11 cellular contexts compared by ENCODE assay signal in the genomic region with DNA sequence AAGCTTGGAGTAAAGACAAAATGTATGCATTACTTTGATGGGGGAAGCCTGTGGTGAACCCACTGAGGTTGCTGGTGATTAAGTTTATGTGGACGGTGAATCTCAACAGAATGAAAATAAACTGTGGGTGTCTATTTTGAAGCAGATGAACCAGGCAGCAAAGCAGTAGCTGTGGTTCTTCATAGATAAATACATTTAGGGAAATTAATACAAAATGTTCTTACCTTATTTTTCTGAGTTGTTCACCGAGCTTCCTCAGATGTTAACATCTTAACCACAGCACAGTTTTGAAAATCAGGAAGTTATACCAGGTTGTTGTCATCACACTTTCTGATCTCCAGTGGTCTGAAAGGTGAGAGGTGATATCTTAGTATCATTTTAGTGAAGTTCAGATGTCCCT. TPM values are rescaled to one million over a fixed set of nuclear protein-coding genes. Genes with fewer than 3 reads are reported as not detected.
DNase-seq lines count a peak whose midpoint lies in the region; ATAC-seq and TF ChIP-seq lines count a peak whose summit lies in the region.
"Had no signal": no experiment of that assay in that cellular context is flagged by ENCODE, and none has a peak within 500 bp of the region (broad histone marks: within the 10 kb centered on the region; RNA-seq: fewer than 3 reads in every experiment).

No MANE protein-coding gene starts in this region.

- H3K4me1 ChIP-seq in mucosa of descending colon (ENCODE audit: low read depth) = peaks cover 41% of the 10 kb centered on the region

- intact Hi-C loops in mucosa of descending colon (cut with DNase I, micrococcal nuclease) = no loop called here

- DNase-seq in GF-D8 (lab: John Stamatoyannopoulos, UW) (peak; percentile 51), T-helper 17 cell (no peak), mucosa of descending colon (no peak), D341Med (ENCODE audit: low spot score) (no peak), GM19240 (ENCODE audit: insufficient read length, low spot score) (no peak)
- DNase-seq: DMS79 treated with DMSO at 0.1 percent for 48 hours, NCI-H1930, retina had no signal

- H3K4me3 Mint-ChIP-seq in T-helper 17 cell = peak overlapping the region; percentile 69

- peaks cover 3% of the 10 kb centered on the region for H3K36me3 Mint-ChIP-seq in T-helper 17 cell (ENCODE audit: low read depth)

- peaks cover 75% of the 10 kb centered on the region for H3K4me1 Mint-ChIP-seq in T-helper 17 cell

- H3K4me3 ChIP-seq in mucosa of descending colon = no peak overlapping the region

- H3K27ac Mint-ChIP-seq in T-helper 17 cell = peak overlapping the region; percentile 93

- H3K9me3 ChIP-seq in T-helper 17 cell (ENCODE audit: control insufficient read depth, low read length, poor library complexity, severe bottlenecking) (no peaks in the 10 kb centered on the region), mucosa of descending colon (no peaks in the 10 kb centered on the region)

- ATAC-seq in HG02885 (IDR thresholded peaks at IDR 0.05; ENCODE audit: poor library complexity, unreplicated experiment) = peak; percentile 31
- ATAC-seq in T-helper 17 cell = peak; percentile 51
- ATAC-seq in mucosa of descending colon = peak; percentile 46
- ATAC-seq in GM21423 (IDR thresholded peaks at IDR 0.05; ENCODE audit: unreplicated experiment) = no peak
- no peak for ATAC-seq in HG03521 (IDR thresholded peaks at IDR 0.05; ENCODE audit: unreplicated experiment)

- no peaks in the 10 kb centered on the region for H3K27me3 Mint-ChIP-seq in T-helper 17 cell

- no peaks in the 10 kb centered on the region for H3K36me3 ChIP-seq in mucosa of descending colon (ENCODE audit: low read depth)

- TF ChIP-seq CTCF in mucosa of descending colon (IDR thresholded peaks at IDR 0.05) = no peak

RNA-seq across cellular contexts. Expression of gene NCK2, which starts 53.9 kb away (rescaled TPM):
- 100 to 1,000 TPM; 114 to 151 TPM for total RNA-seq in T-helper 17 cell
- total RNA-seq in mucosa of descending colon = 10 to 100 TPM; 52.2 to 66.4 (median 57.6) TPM

Comparison
In these comparisons a context has a peak if more than half of its experiments do, and no peak if none do; other contexts are left out.
1. ATAC-seq: peak in HG02885 (single experiment), T-helper 17 cell (single experiment) and mucosa of descending colon (single experiment); none in GM21423 (single experiment) and HG03521 (single experiment).